In genomic region chr12:123761841-123762714, GRCh38 we compare ENCODE assay signal across 1 cellular context.
TF ChIP-seq lines count a peak whose summit lies in the region.

A gene with protein sequence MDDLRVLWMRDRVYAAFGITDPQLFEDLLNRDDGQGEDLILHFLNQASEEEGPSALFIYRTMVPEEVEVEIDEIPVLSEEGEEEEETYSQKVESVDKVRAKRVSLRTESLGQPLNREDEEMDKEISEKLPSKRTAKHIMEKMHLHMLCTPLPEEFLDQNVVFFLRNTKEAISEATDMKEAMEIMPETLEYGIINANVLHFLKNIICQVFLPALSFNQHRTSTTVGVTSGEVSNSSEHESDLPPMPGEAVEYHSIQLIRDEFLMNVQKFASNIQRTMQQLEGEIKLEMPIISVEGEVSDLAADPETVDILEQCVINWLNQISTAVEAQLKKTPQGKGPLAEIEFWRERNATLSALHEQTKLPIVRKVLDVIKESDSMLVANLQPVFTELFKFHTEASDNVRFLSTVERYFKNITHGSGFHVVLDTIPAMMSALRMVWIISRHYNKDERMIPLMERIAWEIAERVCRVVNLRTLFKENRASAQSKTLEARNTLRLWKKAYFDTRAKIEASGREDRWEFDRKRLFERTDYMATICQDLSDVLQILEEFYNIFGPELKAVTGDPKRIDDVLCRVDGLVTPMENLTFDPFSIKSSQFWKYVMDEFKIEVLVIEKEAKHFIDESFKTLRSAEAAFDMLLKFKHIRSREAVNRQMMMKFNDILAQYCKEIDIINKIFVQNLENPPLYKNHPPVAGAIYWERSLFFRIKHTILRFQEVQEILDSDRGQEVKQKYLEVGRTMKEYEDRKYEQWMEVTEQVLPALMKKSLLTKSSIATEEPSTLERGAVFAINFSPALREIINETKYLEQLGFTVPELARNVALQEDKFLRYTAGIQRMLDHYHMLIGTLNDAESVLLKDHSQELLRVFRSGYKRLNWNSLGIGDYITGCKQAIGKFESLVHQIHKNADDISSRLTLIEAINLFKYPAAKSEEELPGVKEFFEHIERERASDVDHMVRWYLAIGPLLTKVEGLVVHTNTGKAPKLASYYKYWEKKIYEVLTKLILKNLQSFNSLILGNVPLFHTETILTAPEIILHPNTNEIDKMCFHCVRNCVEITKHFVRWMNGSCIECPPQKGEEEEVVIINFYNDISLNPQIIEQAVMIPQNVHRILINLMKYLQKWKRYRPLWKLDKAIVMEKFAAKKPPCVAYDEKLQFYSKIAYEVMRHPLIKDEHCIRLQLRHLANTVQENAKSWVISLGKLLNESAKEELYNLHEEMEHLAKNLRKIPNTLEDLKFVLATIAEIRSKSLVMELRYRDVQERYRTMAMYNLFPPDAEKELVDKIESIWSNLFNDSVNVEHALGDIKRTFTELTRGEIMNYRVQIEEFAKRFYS (N-terminal part only) (plus strand): TSS chr12:123762301. CDS start chr12:123762337, 36 bp downstream.

TF ChIP-seq in endothelial cell of umbilical vein, 7 proteins besides CTCF, POLR2A, EP300 and RAD21:
- TF ChIP-seq GATA2 (IDR thresholded peaks at IDR 0.05; ENCODE audit: insufficient read depth, insufficient read length, low read depth, low read length) (no peak), MAX (IDR thresholded peaks at IDR 0.05; ENCODE audit: insufficient read depth, insufficient read length) (no peak), EZH2 (IDR thresholded peaks at IDR 0.05; ENCODE audit: borderline replicate concordance, low read depth, low read length, severe bottlenecking) (no peak), MYC (IDR thresholded peaks at IDR 0.05; ENCODE audit: low read depth, low read length) (no peak)
